Comparison of ENCODE assay signal across 8 cellular contexts in the genomic region with DNA sequence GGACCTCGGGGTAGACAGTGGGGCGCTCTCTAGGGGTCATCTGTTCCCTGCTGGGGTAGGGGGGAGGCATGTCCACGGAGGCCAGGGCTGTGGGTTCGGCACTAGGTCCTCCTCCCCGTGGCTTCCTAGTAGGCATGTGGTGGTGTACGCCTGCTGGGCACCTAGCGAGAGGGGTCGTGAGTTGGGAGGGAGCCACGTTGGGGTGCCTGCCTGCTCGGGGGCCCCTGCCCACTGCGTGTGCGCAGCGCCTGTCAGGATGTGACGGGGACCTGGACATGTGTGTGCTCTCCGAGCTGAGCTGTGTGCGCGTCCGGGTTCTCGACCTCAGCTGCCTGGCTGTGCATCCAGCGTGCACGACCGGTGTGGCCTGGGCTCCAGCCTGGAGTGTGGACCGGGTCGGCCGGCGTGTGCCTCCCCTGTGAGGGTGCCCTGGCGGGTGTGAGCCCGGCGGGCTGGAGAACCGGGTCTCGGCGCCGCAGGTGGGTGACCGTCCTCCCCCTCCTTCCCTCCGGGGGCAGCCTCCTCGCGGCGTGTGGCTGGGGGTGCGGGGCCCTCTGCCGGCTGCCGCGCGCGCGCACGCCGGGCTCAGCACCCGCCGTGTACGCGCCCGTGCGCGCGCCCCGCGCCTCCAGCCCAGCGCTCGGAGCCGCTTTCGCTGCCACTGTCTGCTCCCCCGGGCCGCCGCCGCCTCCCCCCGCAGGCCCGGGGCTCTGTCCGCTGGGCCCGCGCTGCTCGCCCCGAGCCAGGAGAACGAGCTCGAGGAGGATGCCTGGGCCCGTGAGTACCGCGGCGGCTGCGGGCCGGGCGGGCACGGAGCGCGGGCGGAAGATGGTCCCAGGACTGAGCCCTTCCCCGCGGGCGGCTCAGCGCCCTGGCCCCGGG. TPM values are rescaled to one million over a fixed set of nuclear protein-coding genes. Genes with fewer than 3 reads are reported as not detected.
DNase-seq lines count a peak whose midpoint lies in the region; ATAC-seq and TF ChIP-seq lines count a peak whose summit lies in the region.

Gene PRR7 (plus strand): TSS at position 631 of the 882 bp plus-strand sequence. CDS start 8,254 bp downstream, outside the sequence.

- ATAC-seq in GM18909 (IDR thresholded peaks at IDR 0.05; ENCODE audit: poor library complexity, unreplicated experiment) (peak; percentile 59), HG03139 (IDR thresholded peaks at IDR 0.05; ENCODE audit: unreplicated experiment) (peak; percentile 44), mucosa of descending colon (peak; percentile 82)

- H3K36me3 ChIP-seq in BE2C (peaks cover 11% of the 10 kb centered on the region; the same call in 1 of the 2 replicates), mucosa of descending colon (ENCODE audit: low read depth) (no peaks in the 10 kb centered on the region)

- H3K9me3 ChIP-seq in BE2C = no peaks in the 10 kb centered on the region
- H3K9me3 ChIP-seq in mucosa of descending colon = no peaks in the 10 kb centered on the region

- H3K4me1 ChIP-seq in BE2C (peaks cover 19% of the 10 kb centered on the region), mucosa of descending colon (ENCODE audit: low read depth) (peaks cover 21% of the 10 kb centered on the region)

- DNase-seq in BE2C = peak; percentile 85
- DNase-seq in NOMO-1 treated with DMSO at 0.1 percent for 48 hours (lab: John Stamatoyannopoulos, UW; ENCODE audit: unreplicated experiment) = peak; percentile 64
- peak; percentile 56 for DNase-seq in activated T-cell treated with anti-CD3 and anti-CD28 coated beads for 1 hour (ENCODE audit: low read depth)
- peak; percentile 67 for DNase-seq in epithelial cell of esophagus (ENCODE audit: low read depth)
- peak; percentile 75 to 85 (median 75) for DNase-seq in mucosa of descending colon
- peak; percentile 69 for DNase-seq in stimulated activated naive CD4-positive, alpha-beta T cell treated with Interleukin-2 at 50 U/mL for 16 hours (lab: John Stamatoyannopoulos, UW)

- H3K4me3 ChIP-seq in BE2C (ENCODE audit: low read depth, low read length) = peak within 1 kb of the TSS; percentile 66
- H3K4me3 ChIP-seq in epithelial cell of esophagus (ENCODE audit: low read length) = peak within 1 kb of the TSS; percentile 54
- H3K4me3 ChIP-seq in mucosa of descending colon = no peak within 1 kb of the TSS

- H3K27me3 ChIP-seq in BE2C = no peaks in the 10 kb centered on the region

- no peak for TF ChIP-seq CTCF in BE2C (IDR thresholded peaks at IDR 0.05; ENCODE audit: low read depth, low read length)
- TF ChIP-seq CTCF in epithelial cell of esophagus (IDR thresholded peaks at IDR 0.05; ENCODE audit: insufficient read depth, low read depth, low read length, missing control alignments) = no peak
- no peak for TF ChIP-seq CTCF in mucosa of descending colon (IDR thresholded peaks at IDR 0.05)

- intact Hi-C loops in mucosa of descending colon (cut with DNase I, micrococcal nuclease) = no loop called here

RNA-seq across cellular contexts. Expression of gene PRR7, which starts in this region (rescaled TPM):
- 84.9 TPM for polyA plus RNA-seq in BE2C (2012; ENCODE audit: insufficient read depth, insufficient read length, low read depth)
- total RNA-seq in mucosa of descending colon = 1 to 10 TPM; 1.1 to 1.2 (median 1.2) TPM
